24 cellular contexts compared by ENCODE assay signal in genomic region chr4:89615056-89615455, GRCh38.
DNase-seq lines count a peak whose midpoint lies in the region; FAIRE-seq and TF ChIP-seq lines count a peak whose summit lies in the region.
"Had no signal": no experiment of that assay in that cellular context is flagged by ENCODE, and none has a peak within 500 bp of the region (broad histone marks: within the 10 kb centered on the region; RNA-seq: fewer than 3 reads in every experiment).

No MANE protein-coding gene starts in this region.

- no peak overlapping the region for H3K9ac ChIP-seq in mesendoderm (ENCODE audit: low read length)
- H3K9ac ChIP-seq in H9 (ENCODE audit: extremely low read depth, insufficient read length, low read length) = no peak overlapping the region
- H3K9ac ChIP-seq: BLaER1 treated with 17β-estradiol and CSF1 and Interleukin-3, amounts not matched to agents 10 nM and 100 nM had no signal

- H3K4me3 ChIP-seq in mesendoderm (ENCODE audit: low read length) = no peak overlapping the region
- H3K4me3 ChIP-seq in small intestine (ENCODE audit: low read depth in 1 of 2, low read length in 2 of 2) = no peak overlapping the region
- H3K4me3 ChIP-seq: BLaER1 treated with 17β-estradiol and CSF1 and Interleukin-3, amounts not matched to agents 10 nM and 100 nM had no signal

- no peak overlapping the region for H3T11ph ChIP-seq in H9 (ENCODE audit: low read length)

- H3K4ac ChIP-seq in mesendoderm (ENCODE audit: low read depth, low read length) (peak overlapping the region; percentile 16), H9 (ENCODE audit: low read depth, low read length) (no peak overlapping the region)

- no peak overlapping the region for H3K4me3 Mint-ChIP-seq in H9
- H3K4me3 Mint-ChIP-seq: CD14-positive monocyte; CD4-positive, alpha-beta T cell; CD8-positive, alpha-beta memory T cell had no signal

- H3K27ac ChIP-seq in mesendoderm (ENCODE audit: low read depth, low read length) = no peak overlapping the region
- H3K27ac ChIP-seq in small intestine (ENCODE audit: low read depth in 1 of 2, low read length in 1 of 2) = no peak overlapping the region
- H3K27ac ChIP-seq in H9 (ENCODE audit: insufficient read length, low read depth, low read length) = no peak overlapping the region
- H3K27ac ChIP-seq: 22Rv1; BLaER1 treated with 17β-estradiol and CSF1 and Interleukin-3, amounts not matched to agents 10 nM and 100 nM had no signal

- peaks cover 14 to 15% of the 10 kb centered on the region in 2 experiments for H3K4me1 Mint-ChIP-seq in H9
- H3K4me1 Mint-ChIP-seq: CD14-positive monocyte had no signal

- H2BK20ac ChIP-seq in H9 (ENCODE audit: low read depth, low read length, poor library complexity, severe bottlenecking) = no peak overlapping the region

- H3K56ac ChIP-seq in mesendoderm (ENCODE audit: low read length) = no peak overlapping the region
- no peak overlapping the region for H3K56ac ChIP-seq in H9 (ENCODE audit: insufficient read length, low read depth, low read length)

- H3K36me3 Mint-ChIP-seq in H9 (ENCODE audit: insufficient read depth in 1 of 3, low read depth in 3 of 3) = peaks cover 0 to 4% (median 0%) of the 10 kb centered on the region in 3 experiments; a peak in 1 of 7 replicates
- H3K36me3 Mint-ChIP-seq: CD14-positive monocyte; CD8-positive, alpha-beta memory T cell had no signal

- no peaks in the 10 kb centered on the region for H3K36me3 ChIP-seq in mesendoderm (ENCODE audit: control insufficient read depth, insufficient read depth, low read length)
- H3K36me3 ChIP-seq in small intestine (ENCODE audit: control insufficient read depth in 2 of 2, insufficient read depth in 2 of 2, low read length in 2 of 2) = no peaks in the 10 kb centered on the region
- H3K36me3 ChIP-seq: BE2C; BLaER1 treated with 17β-estradiol and CSF1 and Interleukin-3, amounts not matched to agents 10 nM and 100 nM had no signal

- H3K4me1 ChIP-seq in mesendoderm (ENCODE audit: control insufficient read depth, low read depth, low read length) (no peaks in the 10 kb centered on the region), small intestine (ENCODE audit: control insufficient read depth in 2 of 2, insufficient read depth in 1 of 2, low read depth in 1 of 2, low read length in 1 of 2) (no peaks in the 10 kb centered on the region), H9 (ENCODE audit: insufficient read depth, low read length) (no peaks in the 10 kb centered on the region)
- H3K4me1 ChIP-seq: BE2C had no signal

- H2BK5ac ChIP-seq in mesendoderm (ENCODE audit: low read length) = no peak overlapping the region
- no peak overlapping the region for H2BK5ac ChIP-seq in H9 (ENCODE audit: insufficient read length, low read length)

- H3K23ac ChIP-seq in mesendoderm (ENCODE audit: low read length) (no peak overlapping the region), H9 (ENCODE audit: insufficient read length, low read depth, low read length) (no peak overlapping the region)

- H3K27me3 ChIP-seq in mesendoderm (ENCODE audit: insufficient read depth, low read length, poor library complexity) = no peaks in the 10 kb centered on the region
- H3K27me3 ChIP-seq in small intestine (ENCODE audit: control insufficient read depth in 2 of 2, insufficient read depth in 2 of 2, low read length in 2 of 2) = no peaks in the 10 kb centered on the region
- no peaks in the 10 kb centered on the region for H3K27me3 ChIP-seq in H9 (ENCODE audit: insufficient read depth, low read length)
- H3K27me3 ChIP-seq: BE2C; BLaER1 treated with 17β-estradiol and CSF1 and Interleukin-3, amounts not matched to agents 10 nM and 100 nM had no signal

- H2BK12ac ChIP-seq in H9 (ENCODE audit: insufficient read length, low read depth, low read length) = no peak overlapping the region

- H4K5ac ChIP-seq in mesendoderm (ENCODE audit: low read length) = no peak overlapping the region
- no peak overlapping the region for H4K5ac ChIP-seq in H9 (ENCODE audit: insufficient read length, low read depth, low read length)

- H4K20me1 ChIP-seq in H9 (ENCODE audit: control insufficient read depth, insufficient read depth, insufficient read length) = no peaks in the 10 kb centered on the region
- H4K20me1 ChIP-seq: BLaER1 treated with 17β-estradiol and CSF1 and Interleukin-3, amounts not matched to agents 10 nM and 100 nM had no signal

- DNase-seq in DMS 273 (lab: John Stamatoyannopoulos, UW; ENCODE audit: unreplicated experiment) (peak; percentile 4), DMS 273 treated with DMSO at 0.1 percent for 48 hours (lab: John Stamatoyannopoulos, UW) (no peak), kidney glomerular epithelial cell (lab: John Stamatoyannopoulos, UW) (peak; percentile 7), mesendoderm (no peak), small intestine (peak; percentile 10), RKO (ENCODE audit: low spot score) (no peak), H9 (no peak), G401 (ENCODE audit: low spot score) (no peak)
- DNase-seq: AML-193; BE2C; Calu3; CD4-positive, alpha-beta T cell; CD8-positive, alpha-beta memory T cell; DMS79; EL; GF-D8; GOT3; HCEC 1CT had no signal

- no peaks in the 10 kb centered on the region for H3K9me3 Mint-ChIP-seq in H9
- H3K9me3 Mint-ChIP-seq: CD4-positive, alpha-beta T cell; CD8-positive, alpha-beta memory T cell had no signal

- peaks cover 2% of the 10 kb centered on the region; the same call in 1 of the 2 replicates for H3K27me3 Mint-ChIP-seq in H9 (ENCODE audit: low read depth)
- H3K27me3 Mint-ChIP-seq: CD4-positive, alpha-beta T cell had no signal

- no peaks in the 10 kb centered on the region for H3K23me2 ChIP-seq in H9 (ENCODE audit: insufficient read length, low read depth, low read length, poor library complexity, severe bottlenecking)

- H3K18ac ChIP-seq in mesendoderm (ENCODE audit: low read length) = no peak overlapping the region
- H3K18ac ChIP-seq in H9 (ENCODE audit: insufficient read length, low read depth, low read length) = no peak overlapping the region

- no CpG with 5 or more reads among the region's 4 CpGs for WGBS in mesendoderm (ENCODE audit: extremely low coverage, insufficient coverage, low lambda C conversion rate)
- WGBS in small intestine, 3 donors = 49 to 72% (median 63%) methylated on average over 4 of the region's 4 CpGs
- WGBS in H9 (ENCODE audit: extremely low coverage, insufficient read length, low lambda C conversion rate) = no CpG with 5 or more reads among the region's 4 CpGs

- H4K91ac ChIP-seq in H9 (ENCODE audit: insufficient read length, low read depth, low read length) = no peak overlapping the region

- no peak for TF ChIP-seq CTCF in H9 (conservative IDR thresholded peaks at IDR 0.05)

- no peak overlapping the region for H2AK5ac ChIP-seq in mesendoderm (ENCODE audit: low read length)
- no peak overlapping the region for H2AK5ac ChIP-seq in H9 (ENCODE audit: insufficient read length, low read length)

- no peak overlapping the region for H2AFZ ChIP-seq in H9 (ENCODE audit: low read length)

- H2BK120ac ChIP-seq in mesendoderm (ENCODE audit: low read depth, low read length) = no peak overlapping the region
- H2BK120ac ChIP-seq in H9 (ENCODE audit: low read depth, low read length, poor library complexity, severe bottlenecking) = no peak overlapping the region

- no peak overlapping the region for H3K14ac ChIP-seq in H9 (ENCODE audit: insufficient read depth, low read length)

- H3K79me2 ChIP-seq in mesendoderm (ENCODE audit: control insufficient read depth, insufficient read depth, low read length) = no peaks in the 10 kb centered on the region
- H3K79me2 ChIP-seq in H9 (ENCODE audit: insufficient read depth, low read length) = no peaks in the 10 kb centered on the region

- in situ Hi-C loops in G401 (cut with HindIII; ENCODE audit: low sequenced_read_pairs) = no loop called here

- H3K4me2 ChIP-seq in mesendoderm (ENCODE audit: low read length) (no peak overlapping the region), H9 (ENCODE audit: insufficient read depth, insufficient read length, low read length) (no peak overlapping the region)
- H3K4me2 ChIP-seq: BLaER1 treated with 17β-estradiol and CSF1 and Interleukin-3, amounts not matched to agents 10 nM and 100 nM had no signal

- H4K8ac ChIP-seq in mesendoderm (ENCODE audit: low read depth, low read length) (no peak overlapping the region), H9 (replicated peaks; ENCODE audit: insufficient read length, low read depth, low read length) (no peak overlapping the region)

- no peak for FAIRE-seq in small intestine (lab: Jason Lieb, UNC)
- FAIRE-seq: GM12891, GM18507, H54 had no signal

- H2BK15ac ChIP-seq in mesendoderm (replicated peaks; ENCODE audit: low read depth) = no peak overlapping the region
- H2BK15ac ChIP-seq in H9 (ENCODE audit: low read depth, low read length) = no peak overlapping the region

- no peaks in the 10 kb centered on the region for H3K79me1 ChIP-seq in mesendoderm (ENCODE audit: low read length)
- H3K79me1 ChIP-seq in H9 (ENCODE audit: insufficient read depth, low read depth, low read length, poor library complexity, severe bottlenecking) = no peaks in the 10 kb centered on the region

- no peak overlapping the region for H3K27ac Mint-ChIP-seq in H9
- H3K27ac Mint-ChIP-seq: CD14-positive monocyte; CD4-positive, alpha-beta T cell had no signal

- H3K9me3 ChIP-seq in small intestine (ENCODE audit: control insufficient read depth, low read depth) (no peaks in the 10 kb centered on the region), H9 (ENCODE audit: control insufficient read depth, low read depth, low read length) (no peaks in the 10 kb centered on the region)
- H3K9me3 ChIP-seq: BE2C had no signal

Comparison
In these comparisons a context has a peak if more than half of its experiments do, and no peak if none do; other contexts are left out.
1. DNase-seq: peak in DMS 273 (single experiment), kidney glomerular epithelial cell (single experiment) and small intestine (single experiment); none in DMS 273 treated with DMSO at 0.1 percent for 48 hours (single experiment), mesendoderm (single experiment), RKO (single experiment), H9 (single experiment) and G401 (single experiment).